10 cellular contexts compared by ENCODE assay signal in genomic region chr12:104588048-104588942, GRCh38.
DNase-seq lines count a peak whose midpoint lies in the region; ATAC-seq and TF ChIP-seq lines count a peak whose summit lies in the region.
"Had no signal": no experiment of that assay in that cellular context is flagged by ENCODE, and none has a peak within 500 bp of the region (broad histone marks: within the 10 kb centered on the region; RNA-seq: fewer than 3 reads in every experiment).

No MANE protein-coding gene starts in this region.

- ATAC-seq in left ventricle myocardium superior: peak; percentile 58
- ATAC-seq in right cardiac atrium: no peak
- ATAC-seq in T-cell (replicated peaks in 1 of 4): no peak

- CTCF ChIA-PET in T-cell (lab: Charles Lee): interaction anchor here in 1 of 2 donors (0.7 kb wide), 1 partner anchor 16 kb away, joined by 5 read pairs; no protein-coding TSS in a partner anchor
- CTCF ChIA-PET in activated CD4-positive, alpha-beta T cell treated with anti-CD3 and anti-CD28 coated beads, Interleukin-2, amount 10 ng/mL, durations not matched to agents 7 days and 5 days (lab: Charles Lee): interaction anchor here (0.8 to 1.4 kb wide), 4 partner anchors 8 to 340 kb away, joined by 3 read pairs; no protein-coding TSS in a partner anchor

- H3K4me1 Mint-ChIP-seq in T-cell: peaks cover 36 to 59% (median 56%) of the 10 kb centered on the region in 3 donors
- peaks cover 11% of the 10 kb centered on the region for H3K4me1 Mint-ChIP-seq in activated CD4-positive, alpha-beta T cell treated with anti-CD3 and anti-CD28 coated beads, Interleukin-2, amount 10 ng/mL, durations not matched to agents 7 days and 5 days

- TF ChIP-seq CTCF in fibroblast of villous mesenchyme (IDR thresholded peaks at IDR 0.05; ENCODE audit: insufficient read depth, low read depth, low read length): no peak

- intact Hi-C loops in left ventricle myocardium superior (cut with micrococcal nuclease): no loop called here
- intact Hi-C loops in right cardiac atrium (cut with DNase I): no loop called here

- H3K4me3 ChIP-seq in right cardiac atrium (ENCODE audit: low read length) (no peak overlapping the region), fibroblast of villous mesenchyme (ENCODE audit: low read depth, low read length) (no peak overlapping the region)

- H3K27me3 Mint-ChIP-seq in T-cell: no peaks in the 10 kb centered on the region
- no peaks in the 10 kb centered on the region for H3K27me3 Mint-ChIP-seq in activated CD4-positive, alpha-beta T cell treated with anti-CD3 and anti-CD28 coated beads, Interleukin-2, amount 10 ng/mL, durations not matched to agents 7 days and 5 days

- no peak overlapping the region for H3K4me3 Mint-ChIP-seq in T-cell
- H3K4me3 Mint-ChIP-seq in activated CD4-positive, alpha-beta T cell treated with anti-CD3 and anti-CD28 coated beads, Interleukin-2, amount 10 ng/mL, durations not matched to agents 7 days and 5 days: no peak overlapping the region

- no peaks in the 10 kb centered on the region for H3K9me3 Mint-ChIP-seq in T-cell
- H3K9me3 Mint-ChIP-seq in activated CD4-positive, alpha-beta T cell treated with anti-CD3 and anti-CD28 coated beads, Interleukin-2, amount 10 ng/mL, durations not matched to agents 7 days and 5 days: no peaks in the 10 kb centered on the region

- H3K27ac ChIP-seq in right cardiac atrium (ENCODE audit: low read length): no peak overlapping the region

- H3K27me3 ChIP-seq in right cardiac atrium (ENCODE audit: control insufficient read depth, insufficient read depth): no peaks in the 10 kb centered on the region

- no peak overlapping the region for H3K27ac Mint-ChIP-seq in T-cell
- no peak overlapping the region for H3K27ac Mint-ChIP-seq in activated CD4-positive, alpha-beta T cell treated with anti-CD3 and anti-CD28 coated beads, Interleukin-2, amount 10 ng/mL, durations not matched to agents 7 days and 5 days

- peaks cover 24% of the 10 kb centered on the region for H3K36me3 Mint-ChIP-seq in T-cell
- H3K36me3 Mint-ChIP-seq in activated CD4-positive, alpha-beta T cell treated with anti-CD3 and anti-CD28 coated beads, Interleukin-2, amount 10 ng/mL, durations not matched to agents 7 days and 5 days (ENCODE audit: low read depth): peaks cover 32% of the 10 kb centered on the region

- no peaks in the 10 kb centered on the region for H3K4me1 ChIP-seq in right cardiac atrium (ENCODE audit: control insufficient read depth, insufficient read depth, low read length)

- 92% methylated on average over 11 of the region's 11 CpGs for WGBS in right cardiac atrium

- POLR2A ChIA-PET in T-cell (lab: Charles Lee): interaction anchor here in 1 of 2 donors (0.5 kb wide), 1 partner anchor 162 kb away, joined by 3 read pairs; no protein-coding TSS in a partner anchor
- POLR2A ChIA-PET in activated CD4-positive, alpha-beta T cell treated with anti-CD3 and anti-CD28 coated beads, Interleukin-2, amount 10 ng/mL, durations not matched to agents 7 days and 5 days (lab: Charles Lee): no interaction called here

- DNase-seq in left ventricle myocardium superior (no peak), right cardiac atrium (no peak), SW 1271 (lab: John Stamatoyannopoulos, UW) (peak; percentile 35 to 39), fibroblast of villous mesenchyme (ENCODE audit: low read depth) (peak; percentile 50), NCI-H2081 (lab: John Stamatoyannopoulos, UW) (no peak), T-cell (no peak)
- no peak for DNase-seq in effector CD8-positive, alpha-beta T cell (lab: John Stamatoyannopoulos, UW)
- DNase-seq in activated CD4-positive, alpha-beta T cell treated with anti-CD3 and anti-CD28 coated beads, Interleukin-2, amount 10 ng/mL, durations not matched to agents 7 days and 5 days: no peak
- DNase-seq: cortex of kidney; stimulated activated CD4-positive, alpha-beta T cell treated with anti-CD3 and anti-CD28 coated beads, Interleukin-4, amount 100 ng/mL, for 1 hour had no signal

- no peaks in the 10 kb centered on the region for H3K9me3 ChIP-seq in right cardiac atrium (ENCODE audit: control insufficient read depth, low read length)

Comparison
In these comparisons a context has a peak if more than half of its experiments do, and no peak if none do; other contexts are left out.
1. DNase-seq: peak in SW 1271 (2 of 2) and fibroblast of villous mesenchyme (single experiment); none in left ventricle myocardium superior (single experiment), right cardiac atrium (0 of 3), NCI-H2081 (0 of 2), T-cell (0 of 34), effector CD8-positive, alpha-beta T cell (single experiment) and activated CD4-positive, alpha-beta T cell treated with anti-CD3 and anti-CD28 coated beads, Interleukin-2, amount 10 ng/mL, durations not matched to agents 7 days and 5 days (single experiment).